ENCODE assay signal across 26 cellular contexts in the genomic region with DNA sequence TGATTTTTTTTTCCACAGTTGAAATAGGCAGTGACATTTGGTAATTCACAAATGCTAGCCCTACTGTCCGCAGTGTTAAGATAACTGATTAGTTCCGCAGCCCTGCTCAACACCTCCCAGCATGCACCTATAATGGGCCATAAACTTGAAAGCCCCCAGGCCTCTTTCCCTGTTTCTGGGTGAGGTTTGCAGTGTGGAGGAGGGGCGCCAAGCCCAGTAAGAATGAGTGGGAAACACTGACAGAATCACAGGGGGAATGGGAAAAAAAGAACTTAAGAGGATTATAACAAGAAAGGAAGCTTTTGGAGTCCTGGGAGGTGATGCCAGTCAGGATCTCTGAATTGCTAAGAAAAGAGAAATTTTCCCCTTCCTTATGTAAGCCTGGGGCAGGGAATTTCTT. TPM values are rescaled to one million over a fixed set of nuclear protein-coding genes. Genes with fewer than 3 reads are reported as not detected.
DNase-seq lines count a peak whose midpoint lies in the region; ATAC-seq and TF ChIP-seq lines count a peak whose summit lies in the region.
"Had no signal": no experiment of that assay in that cellular context is flagged by ENCODE, and none has a peak within 500 bp of the region (broad histone marks: within the 10 kb centered on the region; RNA-seq: fewer than 3 reads in every experiment).

No MANE protein-coding gene starts in this region.

- POLR2A ChIA-PET in WTC11 (lab: Charles Lee): no interaction called here

- H2BK15ac ChIP-seq in mesendoderm (replicated peaks; ENCODE audit: low read depth): no peak overlapping the region

- no peak overlapping the region for H3K23ac ChIP-seq in mesendoderm (ENCODE audit: low read length)

- no peak overlapping the region for H4K8ac ChIP-seq in mesendoderm (ENCODE audit: low read depth, low read length)

- no peak overlapping the region for H2AFZ ChIP-seq in KMS-11 (ENCODE audit: low read depth)

- H3K4me3 ChIP-seq in KMS-11 (IDR thresholded peaks at IDR 0.05; ENCODE audit: insufficient read depth, low read depth, low read length) (no peak overlapping the region), mesendoderm (ENCODE audit: low read length) (no peak overlapping the region)
- H3K4me3 ChIP-seq: BLaER1, GM12878, Peyer's patch had no signal

- CTCF ChIA-PET in WTC11 (lab: Charles Lee): no interaction called here

- peak overlapping the region; percentile 22; the same call in 1 of the 2 replicates for H3K27ac ChIP-seq in KMS-11
- H3K27ac ChIP-seq in mesendoderm (ENCODE audit: low read depth, low read length): no peak overlapping the region
- H3K27ac ChIP-seq: BLaER1, HL-60, Peyer's patch had no signal

- no peak overlapping the region for H3K56ac ChIP-seq in mesendoderm (ENCODE audit: low read length)

- H3K9me3 Mint-ChIP-seq in WTC11: peaks cover 6% of the 10 kb centered on the region

- no peak overlapping the region; the same call in 1 of the 2 replicates for H3K27ac Mint-ChIP-seq in WTC11
- H3K27ac Mint-ChIP-seq: CD4-positive, alpha-beta memory T cell had no signal

- WGBS in mesendoderm (ENCODE audit: extremely low coverage, insufficient coverage, low lambda C conversion rate): no CpG with 5 or more reads among the region's 3 CpGs

- H3K79me2 ChIP-seq in KMS-11 (ENCODE audit: insufficient read depth, low read depth) (no peaks in the 10 kb centered on the region), mesendoderm (ENCODE audit: control insufficient read depth, insufficient read depth, low read length) (no peaks in the 10 kb centered on the region)

- no peaks in the 10 kb centered on the region for H3K36me3 Mint-ChIP-seq in WTC11
- H3K36me3 Mint-ChIP-seq: CD4-positive, alpha-beta memory T cell had no signal

- no peak overlapping the region for H2BK120ac ChIP-seq in mesendoderm (ENCODE audit: low read depth, low read length)

- H3K9ac ChIP-seq in KMS-11: no peak overlapping the region
- H3K9ac ChIP-seq in mesendoderm (ENCODE audit: low read length): no peak overlapping the region
- H3K9ac ChIP-seq: BLaER1 had no signal

- H3K4me3 Mint-ChIP-seq in WTC11: no peak overlapping the region
- H3K4me3 Mint-ChIP-seq: CD4-positive, alpha-beta memory T cell had no signal

- H3K4me2 ChIP-seq in KMS-11 (peak overlapping the region; percentile 18; the same call in 1 of the 2 replicates), mesendoderm (ENCODE audit: low read length) (no peak overlapping the region)
- H3K4me2 ChIP-seq: BLaER1 had no signal

- H3K4me1 ChIP-seq in KMS-11 (ENCODE audit: low read depth, poor library complexity, severe bottlenecking) (peaks cover 31% of the 10 kb centered on the region), mesendoderm (ENCODE audit: control insufficient read depth, low read depth, low read length) (peaks cover 2% of the 10 kb centered on the region)
- H3K4me1 ChIP-seq: BLaER1, Caco-2, Peyer's patch had no signal

- H2AK5ac ChIP-seq in mesendoderm (ENCODE audit: low read length): no peak overlapping the region

- H3K27me3 ChIP-seq in KMS-11 (ENCODE audit: insufficient read depth, low read depth) (no peaks in the 10 kb centered on the region), mesendoderm (ENCODE audit: insufficient read depth, low read length, poor library complexity) (no peaks in the 10 kb centered on the region)
- H3K27me3 ChIP-seq: BLaER1, Peyer's patch had no signal

- H3K4me1 Mint-ChIP-seq in WTC11: peaks cover 32% of the 10 kb centered on the region
- H3K4me1 Mint-ChIP-seq: CD4-positive, alpha-beta memory T cell had no signal

- no peak for TF ChIP-seq CTCF in KMS-11 (conservative IDR thresholded peaks at IDR 0.05; ENCODE audit: low read depth, low read length)
- TF ChIP-seq CTCF in WTC11 (IDR thresholded peaks at IDR 0.05): no peak

- DNase-seq in WTC11 (ENCODE audit: low spot score): no peak
- peak; percentile 41 for DNase-seq in mesendoderm
- no peak for DNase-seq in activated gamma-delta T cell (lab: John Stamatoyannopoulos, UW)
- DNase-seq: Caco-2; CD4-positive, alpha-beta memory T cell; DMS 273 treated with DMSO at 0.1 percent for 48 hours; DMS79 treated with DMSO at 0.1 percent for 48 hours; GOT3; KG1; MV-4-11; NCI-H1105 treated with DMSO at 0.1 percent for 48 hours; NCI-H2029 treated with DMSO at 0.1 percent for 48 hours; NCI-H345; NCI-H524; NCI-H774; NK-92 treated with Interleukin-12 subunit alpha and Interleukin-12 subunit beta, amount 100 ng/mL, for 24 hours; Peyer's patch had no signal

- no peaks in the 10 kb centered on the region for H3K36me3 ChIP-seq in KMS-11 (ENCODE audit: insufficient read depth)
- H3K36me3 ChIP-seq in mesendoderm (ENCODE audit: control insufficient read depth, insufficient read depth, low read length): no peaks in the 10 kb centered on the region
- H3K36me3 ChIP-seq: BLaER1, Peyer's patch had no signal

- no peak overlapping the region for H2BK5ac ChIP-seq in mesendoderm (ENCODE audit: low read length)

- H3K27me3 Mint-ChIP-seq in WTC11 (ENCODE audit: low read depth): no peaks in the 10 kb centered on the region; the same call in 1 of the 2 replicates

- no peak overlapping the region for H4K5ac ChIP-seq in mesendoderm (ENCODE audit: low read length)

- no peak overlapping the region for H3K4ac ChIP-seq in mesendoderm (ENCODE audit: low read depth, low read length)

- no peaks in the 10 kb centered on the region for H3K79me1 ChIP-seq in mesendoderm (ENCODE audit: low read length)

- no peak overlapping the region for H3K18ac ChIP-seq in mesendoderm (ENCODE audit: low read length)

- ATAC-seq in WTC11 (peak; percentile 88), HG02610 (IDR thresholded peaks at IDR 0.05; ENCODE audit: unreplicated experiment) (no peak), GM18502 (IDR thresholded peaks at IDR 0.05; ENCODE audit: poor library complexity, unreplicated experiment) (no peak), GM18517 (IDR thresholded peaks at IDR 0.05; ENCODE audit: unreplicated experiment) (no peak)

- no peaks in the 10 kb centered on the region for H4K20me1 ChIP-seq in KMS-11 (ENCODE audit: insufficient read depth)
- H4K20me1 ChIP-seq: BLaER1 had no signal

TF ChIP-seq in WTC11, 78 proteins besides CTCF, POLR2A, EP300 and RAD21:
- TF ChIP-seq ZNF416 (CRISPR knock-in tag; IDR thresholded peaks at IDR 0.05): no peak
- no peak for TF ChIP-seq E2F1 (CRISPR knock-in tag; IDR thresholded peaks at IDR 0.05)

RNA-seq across cellular contexts. Expression of gene SP8, which starts 39.6 kb away (rescaled TPM):
- total RNA-seq in WTC11 (2021): 44.1 to 63.6 TPM (median 45.9 TPM) in 3 replicates
- 2.8 TPM for polyA plus RNA-seq in mesendoderm (2013, experiment 1 of 2)
- polyA plus RNA-seq in mesendoderm (2013, experiment 2 of 2): 2.5 TPM
- total RNA-seq: CD4-positive, alpha-beta memory T cell; GM12878; HT-29; OCI-LY7 had no signal
- polyA plus RNA-seq: CD4-positive, alpha-beta memory T cell; GM12878 had no signal
